Comparison of ENCODE assay signal across 13 cellular contexts in the genomic region with DNA sequence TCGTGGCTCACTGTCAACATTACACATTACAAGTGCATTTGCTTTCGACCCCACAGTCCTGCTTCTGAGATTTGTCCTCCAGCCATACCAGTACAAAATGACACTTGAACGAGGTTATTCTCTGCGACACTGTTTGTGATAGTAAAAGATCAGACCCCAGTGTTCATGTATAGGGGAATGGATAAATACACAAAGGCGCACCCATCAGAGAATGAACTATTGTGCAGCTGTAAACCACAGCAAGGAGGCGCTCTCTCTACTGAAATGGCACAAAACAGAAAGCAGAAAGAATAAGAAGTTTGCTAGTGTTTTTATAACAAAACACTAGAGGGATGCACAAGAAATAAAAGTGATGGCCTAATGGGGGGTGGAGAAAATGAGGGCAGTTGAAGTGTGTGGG. TPM values are rescaled to one million over a fixed set of nuclear protein-coding genes. Genes with fewer than 3 reads are reported as not detected.
A peak's percentile ranks its signal among the peaks of the same experiment; 100 is the strongest.
DNase-seq lines count a peak whose midpoint lies in the region; FAIRE-seq and TF ChIP-seq lines count a peak whose summit lies in the region.
"Had no signal": no experiment of that assay in that cellular context is flagged by ENCODE, and none has a peak within 500 bp of the region (broad histone marks: within the 10 kb centered on the region; RNA-seq: fewer than 3 reads in every experiment).

No MANE protein-coding gene starts in this region.

- in situ Hi-C loops in ACHN (cut with HindIII; ENCODE audit: low pct_ligation_motif_present, low pct_unique_long_range_greater_than_20kb, low sequenced_read_pairs), result no loop called here

- no peak overlapping the region for H3K9ac ChIP-seq in kidney (ENCODE audit: low read length in 2 of 2)

- H3K27ac ChIP-seq in kidney (ENCODE audit: low read depth in 2 of 2, low read length in 2 of 2), result no peak overlapping the region

- intact Hi-C loops in kidney (cut with DNase I), result loop anchor here (5.0 kb wide), 2 partner anchors 169 to 244 kb away; no protein-coding TSS in a partner anchor

- no peaks in the 10 kb centered on the region for H3K9me3 ChIP-seq in kidney (ENCODE audit: control insufficient read depth in 1 of 2, low read length in 2 of 2)

- DNase-seq in ACHN, result peak; percentile 40
- peak; percentile 32 for DNase-seq in NOMO-1 treated with dmso at 0.1 percent for 144 hours (lab: John Stamatoyannopoulos, UW; ENCODE audit: unreplicated experiment)
- no peak for DNase-seq in choroid plexus epithelial cell (ENCODE audit: low read depth)
- no peak for DNase-seq in kidney
- DNase-seq in cerebellar nuclear complex (lab: John Stamatoyannopoulos, UW), result no peak
- no peak for DNase-seq in cerebellum (ENCODE audit: low spot score)
- no peak for DNase-seq in NCI-H2107 (lab: John Stamatoyannopoulos, UW)
- DNase-seq: activated CD4-positive, alpha-beta T cell treated with anti-CD3 and anti-CD28 coated beads for 48 hours; foreskin melanocyte; NK-92 treated with Interleukin-12 subunit alpha and Interleukin-12 subunit beta, amount 100 ng/mL, for 24 hours; stimulated activated CD8-positive, alpha-beta memory T cell treated with anti-CD3 and anti-CD28 coated beads, Interleukin-4, amount 100 ng/mL, for 48 hours had no signal

- no peak for FAIRE-seq in kidney (lab: Jason Lieb, UNC)

- no peaks in the 10 kb centered on the region for H3K36me3 ChIP-seq in kidney (ENCODE audit: control insufficient read depth in 1 of 2, insufficient read depth in 2 of 2, low read length in 2 of 2)

- TF ChIP-seq CTCF in GM12874 (IDR thresholded peaks at IDR 0.05; ENCODE audit: insufficient read depth, low read depth, low read length) (peak; percentile 31; the same call in 1 of the 2 replicates), choroid plexus epithelial cell (conservative IDR thresholded peaks at IDR 0.05; ENCODE audit: low read depth, low read length) (peak; percentile 49), kidney (IDR thresholded peaks at IDR 0.05; ENCODE audit: borderline replicate concordance, extremely low read depth, insufficient read depth) (no peak)

- H3K4me1 ChIP-seq in kidney (ENCODE audit: control insufficient read depth in 1 of 2, insufficient read depth in 1 of 2, low read depth in 1 of 2, low read length in 2 of 2), result peaks cover 7 to 11% of the 10 kb centered on the region in 2 donors

- H3K4me3 ChIP-seq in choroid plexus epithelial cell (ENCODE audit: low read depth, low read length) (no peak overlapping the region), kidney (ENCODE audit: low read length in 2 of 2) (no peak overlapping the region)
- H3K4me3 ChIP-seq: lung had no signal

RNA-seq across cellular contexts. Expression of a gene that starts 4.9 kb away (rescaled TPM):
- total RNA-seq in kidney, result 41.6 TPM
- 7.2 TPM for polyA plus RNA-seq in kidney (ENCODE audit: insufficient read depth, low read depth, low replicate concordance)
- 40.9 TPM for total RNA-seq in cerebellum

RNA-seq across cellular contexts. Expression of a gene that starts 20.5 kb away (rescaled TPM):
- total RNA-seq in kidney, result 66.0 TPM
- polyA plus RNA-seq in kidney (ENCODE audit: insufficient read depth, low read depth, low replicate concordance), result 99.0 TPM
- total RNA-seq in cerebellum, result 28.8 TPM

RNA-seq across cellular contexts. Expression of a gene that starts 38.3 kb away (rescaled TPM):
- total RNA-seq in kidney (44.9 TPM), cerebellum (18.1 TPM)
- 40.0 TPM for polyA plus RNA-seq in kidney (ENCODE audit: insufficient read depth, low read depth, low replicate concordance)

Comparison
In these comparisons a context has a peak if more than half of its experiments do, and no peak if none do; other contexts are left out.
1. DNase-seq: peak in ACHN (single experiment) and NOMO-1 treated with dmso at 0.1 percent for 144 hours (single experiment); none in choroid plexus epithelial cell (single experiment), kidney (single experiment), cerebellar nuclear complex (0 of 2), cerebellum (single experiment) and NCI-H2107 (single experiment).